ENCODE assay signal across 1 cellular context in genomic region chr5:154850255-154851062, GRCh38.
TF ChIP-seq lines count a peak whose summit lies in the region.

FAXDC2 (minus strand) TSS chr5:154850603; CDS start chr5:154838178, 12,425 bp downstream.

TF ChIP-seq in HepG2, 621 proteins besides CTCF, POLR2A, EP300 and RAD21 (continued from another document and continues in another):
- peak; percentile 83 for TF ChIP-seq ZNF687 (CRISPR knock-in tag; IDR thresholded peaks at IDR 0.05)
- 0 out of 2 replicates have a peak, but pooled peaks have one; percentile 28 for TF ChIP-seq ZNF691 (CRISPR knock-in tag; IDR thresholded peaks at IDR 0.05; ENCODE audit: borderline replicate concordance, low read depth)
- TF ChIP-seq ZNF124 (CRISPR knock-in tag; IDR thresholded peaks at IDR 0.05) = no peak
- peak; percentile 25; the same call in 1 of the 2 replicates for TF ChIP-seq ZFX (CRISPR knock-in tag; IDR thresholded peaks at IDR 0.05; ENCODE audit: low read depth)
- TF ChIP-seq ZBTB40 (IDR thresholded peaks at IDR 0.05) = no peak
- TF ChIP-seq ZBTB40 (CRISPR knock-in tag; IDR thresholded peaks at IDR 0.05) = peak; percentile 28; the same call in 1 of the 2 replicates
- no peak for TF ChIP-seq MNT (IDR thresholded peaks at IDR 0.05)
- peak; percentile 40; the same call in 1 of the 2 replicates for TF ChIP-seq NFYC (CRISPR knock-in tag; IDR thresholded peaks at IDR 0.05)
- no peak for TF ChIP-seq HNRNPH1 (optimal IDR thresholded peaks at IDR 0.05; ENCODE audit: low read depth, low read length)
- no peak for TF ChIP-seq ARID2 (CRISPR knock-in tag; IDR thresholded peaks at IDR 0.05; ENCODE audit: borderline replicate concordance)
- TF ChIP-seq MED8 (CRISPR knock-in tag; IDR thresholded peaks at IDR 0.05; ENCODE audit: insufficient replicate concordance) = peak; percentile 58
- no peak for TF ChIP-seq FOXP1 (IDR thresholded peaks at IDR 0.05)
- 0 out of 2 replicates have a peak, but pooled peaks have one; percentile 16 for TF ChIP-seq FOXP1 (CRISPR knock-in tag; IDR thresholded peaks at IDR 0.05)
- no peak for TF ChIP-seq ZNF530 (CRISPR knock-in tag; IDR thresholded peaks at IDR 0.05; ENCODE audit: low read depth)
- TF ChIP-seq NKX3-1 (CRISPR knock-in tag; IDR thresholded peaks at IDR 0.05) = no peak
- no peak for TF ChIP-seq ONECUT2 (CRISPR knock-in tag; IDR thresholded peaks at IDR 0.05)
- TF ChIP-seq ZNF34 (CRISPR knock-in tag; IDR thresholded peaks at IDR 0.05; ENCODE audit: borderline replicate concordance) = no peak
- no peak for TF ChIP-seq AHR (CRISPR knock-in tag; IDR thresholded peaks at IDR 0.05)
- peak; percentile 53 for TF ChIP-seq HNF1B (CRISPR knock-in tag; IDR thresholded peaks at IDR 0.05)
- TF ChIP-seq FOXA1 (IDR thresholded peaks at IDR 0.05) = no peak
- no peak for TF ChIP-seq FOXA1 (CRISPR knock-in tag; IDR thresholded peaks at IDR 0.05)
- TF ChIP-seq SAFB2 (CRISPR knock-in tag; IDR thresholded peaks at IDR 0.05; ENCODE audit: borderline replicate concordance, low read depth) = no peak
- TF ChIP-seq SAP130 (CRISPR knock-in tag; IDR thresholded peaks at IDR 0.05; ENCODE audit: low read depth) = peak; percentile 81
- 0 out of 2 replicates have a peak, but pooled peaks have one; percentile 49 for TF ChIP-seq SIX4 (CRISPR knock-in tag; IDR thresholded peaks at IDR 0.05)
- TF ChIP-seq TCF7L2 (IDR thresholded peaks at IDR 0.05; ENCODE audit: low read depth, low read length) = no peak
- no peak for TF ChIP-seq ZGPAT (CRISPR knock-in tag; IDR thresholded peaks at IDR 0.05)
- no peak for TF ChIP-seq SMAD9 (CRISPR knock-in tag; IDR thresholded peaks at IDR 0.05)
- peak; percentile 74 for TF ChIP-seq ZNF883 (CRISPR knock-in tag; IDR thresholded peaks at IDR 0.05; ENCODE audit: not compliant biosample characterization)
- TF ChIP-seq JUND (CRISPR knock-in tag; IDR thresholded peaks at IDR 0.05) = peak; percentile 22
- peak; percentile 74; the same call in 1 of the 2 replicates for TF ChIP-seq ZNF710 (CRISPR knock-in tag; IDR thresholded peaks at IDR 0.05; ENCODE audit: borderline replicate concordance)
- no peak for TF ChIP-seq ATF6 (CRISPR knock-in tag; conservative IDR thresholded peaks at IDR 0.05)
